In genomic region chr15:39854161-39854560, GRCh38 we compare ENCODE assay signal across 30 cellular contexts.
DNase-seq lines count a peak whose midpoint lies in the region; ATAC-seq and TF ChIP-seq lines count a peak whose summit lies in the region.
"Had no signal": no experiment of that assay in that cellular context is flagged by ENCODE, and none has a peak within 500 bp of the region (broad histone marks: within the 10 kb centered on the region; RNA-seq: fewer than 3 reads in every experiment).

No MANE protein-coding gene starts in this region.

- no peak overlapping the region for H2AFZ ChIP-seq in IMR-90 (replicated peaks; ENCODE audit: low read length, poor library complexity)

- ATAC-seq in IMR-90 (ENCODE audit: low read depth) (peak; percentile 21), upper lobe of right lung (no peak)
- ATAC-seq: HepG2; lower lobe of right lung; mucosa of descending colon; natural killer cell treated with Interleukin-12 subunit alpha and Interleukin-12 subunit beta and Interleukin-15 and Interleukin-18, amount 100 ng/mL, for 72 hours had no signal

- peak overlapping the region; percentile 4; the same call in 1 of the 2 replicates for H3K23ac ChIP-seq in IMR-90 (ENCODE audit: low read depth, low read length)

- dilution Hi-C loops in IMR-90 (cut with HindIII; ENCODE audit: low sequenced_read_pairs, unreplicated experiment) = no loop called here

- no peak overlapping the region; the same call in 1 of the 2 replicates for H3K4ac ChIP-seq in IMR-90 (ENCODE audit: low read depth, low read length)

- peaks cover 16% of the 10 kb centered on the region for H3K9me1 ChIP-seq in IMR-90 (ENCODE audit: insufficient read depth, low read length)

- TF ChIP-seq CTCF in IMR-90 (conservative IDR thresholded peaks at IDR 0.05; ENCODE audit: low read depth, low read length) (no peak), choroid plexus epithelial cell (conservative IDR thresholded peaks at IDR 0.05; ENCODE audit: low read depth, low read length) (no peak), upper lobe of right lung (IDR thresholded peaks at IDR 0.05) (no peak)

- H3K18ac ChIP-seq in IMR-90 (ENCODE audit: low read depth, low read length) = peak overlapping the region; percentile 68; the same call in 1 of the 2 replicates

- H3K56ac ChIP-seq in IMR-90 (ENCODE audit: extremely low read depth, insufficient read depth, low read length) = no peak overlapping the region

- H3K27me3 ChIP-seq in IMR-90 (ENCODE audit: control insufficient read depth, insufficient read depth, low read length) (no peaks in the 10 kb centered on the region), upper lobe of right lung (no peaks in the 10 kb centered on the region)
- H3K27me3 ChIP-seq: adrenal gland; BLaER1 treated with 17β-estradiol and CSF1 and Interleukin-3, amounts not matched to agents 10 nM and 100 nM; right atrium auricular region had no signal

- intact Hi-C loops in IMR-90 (cut with micrococcal nuclease) = no loop called here
- intact Hi-C loops in upper lobe of right lung (cut with DNase I) = no loop called here
- intact Hi-C loops in posterior vena cava (cut with DNase I) = no loop called here

- H3K9me3 ChIP-seq in IMR-90 (ENCODE audit: control insufficient read depth, insufficient read depth, low read length) (no peaks in the 10 kb centered on the region), upper lobe of right lung (no peaks in the 10 kb centered on the region)
- H3K9me3 ChIP-seq: adrenal gland, lower lobe of right lung, mucosa of descending colon, right atrium auricular region had no signal

- peak overlapping the region; percentile 30; the same call in 1 of the 2 replicates for H3K14ac ChIP-seq in IMR-90 (replicated peaks; ENCODE audit: low read depth, low read length)

- peaks cover 78% of the 10 kb centered on the region for H4K20me1 ChIP-seq in IMR-90 (ENCODE audit: insufficient read depth, low read length)

- no peak overlapping the region for H3K9ac ChIP-seq in IMR-90 (ENCODE audit: low read depth, low read length)
- H3K9ac ChIP-seq: BLaER1 treated with 17β-estradiol and CSF1 and Interleukin-3, amounts not matched to agents 10 nM and 100 nM had no signal

- no peak overlapping the region for H3K4me3 ChIP-seq in IMR-90 (ENCODE audit: insufficient read depth, low read depth, low read length)
- H3K4me3 ChIP-seq in choroid plexus epithelial cell (ENCODE audit: low read depth, low read length) = no peak overlapping the region
- no peak overlapping the region for H3K4me3 ChIP-seq in upper lobe of right lung
- H3K4me3 ChIP-seq: adrenal gland; BLaER1 treated with 17β-estradiol and CSF1 and Interleukin-3, amounts not matched to agents 10 nM and 100 nM; coronary artery; lower lobe of right lung; mucosa of descending colon; right atrium auricular region had no signal

- CTCF ChIA-PET in IMR-90 (lab: Yijun Ruan, JAX) = no interaction called here

- no peak overlapping the region for H4K8ac ChIP-seq in IMR-90 (ENCODE audit: low read depth in 2 of 2, low read length in 2 of 2)

- H2BK120ac ChIP-seq in IMR-90 (ENCODE audit: low read depth, low read length) = no peak overlapping the region

- H2BK15ac ChIP-seq in IMR-90 (ENCODE audit: low read depth, low read length) = no peak overlapping the region

- H4K5ac ChIP-seq in IMR-90 (ENCODE audit: low read depth, low read length) = peak overlapping the region; percentile 39; the same call in 1 of the 2 replicates

- POLR2A ChIA-PET in IMR-90 (lab: Charles Lee; ENCODE audit: unreplicated experiment) = interaction anchor here (0.6 kb wide), 1 partner anchor 178 kb away, joined by 5 read pairs; no protein-coding TSS in a partner anchor

- H3K4me1 ChIP-seq in IMR-90 (ENCODE audit: control insufficient read depth, insufficient read depth, low read length) = peaks cover 17% of the 10 kb centered on the region
- no peaks in the 10 kb centered on the region for H3K4me1 ChIP-seq in upper lobe of right lung
- H3K4me1 ChIP-seq: adrenal gland, lower lobe of right lung had no signal

- no peak overlapping the region for H2BK20ac ChIP-seq in IMR-90 (ENCODE audit: low read depth, low read length)

- peak overlapping the region; percentile 80 for H2BK5ac ChIP-seq in IMR-90 (ENCODE audit: low read depth, low read length, poor library complexity, severe bottlenecking)

- H3K79me1 ChIP-seq in IMR-90 (ENCODE audit: low read depth in 1 of 2, low read length in 2 of 2) = peaks cover 19 to 88% of the 10 kb centered on the region in 2 experiments

- no peak for TF ChIP-seq POLR2A in IMR-90 (IDR thresholded peaks at IDR 0.05; ENCODE audit: low read depth, low read length)

- H4K91ac ChIP-seq in IMR-90 (ENCODE audit: insufficient read depth, low read depth, low read length) = no peak overlapping the region

- H3K4me2 ChIP-seq in IMR-90 (ENCODE audit: low read depth, low read length) = peak overlapping the region; percentile 23; the same call in 1 of the 2 replicates

- in situ Hi-C loops in IMR-90 (cut with MboI; ENCODE audit: low sequenced_read_pairs) = no loop called here

- BruUV-seq in IMR-90 (replicated peaks; lab: Mats Ljungman, UMichigan) = no TSS peak

- H3K27ac ChIP-seq in IMR-90 (ENCODE audit: insufficient read depth, low read length) (peak overlapping the region; percentile 52; the same call in 1 of the 2 replicates), upper lobe of right lung (no peak overlapping the region)
- H3K27ac ChIP-seq: adrenal gland; BLaER1 treated with 17β-estradiol and CSF1 and Interleukin-3, amounts not matched to agents 10 nM and 100 nM; coronary artery; HL-60; lower lobe of right lung; right atrium auricular region; VCaP had no signal

- DNase-seq in EH (ENCODE audit: low read depth) (peak; percentile 59), IMR-90 (peak; percentile 60), choroid plexus epithelial cell (ENCODE audit: low read depth) (peak; percentile 61), iris pigment epithelial cell (ENCODE audit: low read depth) (peak; percentile 74), upper lobe of right lung (no peak), AG08396 (ENCODE audit: low spot score) (no peak), posterior vena cava (ENCODE audit: low spot score) (no peak), hepatic stellate cell (ENCODE audit: low spot score) (no peak)
- DNase-seq: ACHN; activated CD4-positive, alpha-beta T cell treated with anti-CD3 and anti-CD28 coated beads for 48 hours; activated CD8-positive, alpha-beta memory T cell treated with anti-CD3 and anti-CD28 coated beads for 24 hours; activated naive CD4-positive, alpha-beta T cell; activated T-cell treated with anti-CD3 and anti-CD28 coated beads, Interleukin-2, amount 50 U/mL, for 1 hour; adrenal gland; DMS53; lower lobe of right lung; mucosa of descending colon; NCI-H1048; NCI-H187; NCI-H2171; NCI-H524; SHP77 treated with DMSO at 0.1 percent for 48 hours; stimulated activated CD4-positive, alpha-beta T cell treated with anti-CD3 and anti-CD28 coated beads, Interleukin-2, amount 100 ng/mL, for 48 hours had no signal

- H2AK5ac ChIP-seq in IMR-90 (ENCODE audit: low read depth, low read length) = peak overlapping the region; percentile 36; the same call in 1 of the 2 replicates

- H2AK9ac ChIP-seq in IMR-90 (replicated peaks; ENCODE audit: low read depth, low read length, poor library complexity) = no peak overlapping the region

- H3K36me3 ChIP-seq in IMR-90 (ENCODE audit: control insufficient read depth, insufficient read depth, low read length) = no peaks in the 10 kb centered on the region
- H3K36me3 ChIP-seq in upper lobe of right lung = no peaks in the 10 kb centered on the region
- H3K36me3 ChIP-seq: adrenal gland, lower lobe of right lung, right atrium auricular region had no signal

- no peak for TF ChIP-seq RAD21 in IMR-90 (IDR thresholded peaks at IDR 0.05; ENCODE audit: low read length)

TF ChIP-seq in IMR-90, 13 proteins besides CTCF, POLR2A, EP300 and RAD21:
- TF ChIP-seq CEBPB (IDR thresholded peaks at IDR 0.05; ENCODE audit: low read depth, low read length) (peak; percentile 51; the same call in 1 of the 2 replicates), USF2 (IDR thresholded peaks at IDR 0.05; ENCODE audit: low read depth, low read length) (no peak), RCOR1 (IDR thresholded peaks at IDR 0.05; ENCODE audit: insufficient replicate concordance, low read length) (no peak)
- TF ChIP-seq, protein P1, sequence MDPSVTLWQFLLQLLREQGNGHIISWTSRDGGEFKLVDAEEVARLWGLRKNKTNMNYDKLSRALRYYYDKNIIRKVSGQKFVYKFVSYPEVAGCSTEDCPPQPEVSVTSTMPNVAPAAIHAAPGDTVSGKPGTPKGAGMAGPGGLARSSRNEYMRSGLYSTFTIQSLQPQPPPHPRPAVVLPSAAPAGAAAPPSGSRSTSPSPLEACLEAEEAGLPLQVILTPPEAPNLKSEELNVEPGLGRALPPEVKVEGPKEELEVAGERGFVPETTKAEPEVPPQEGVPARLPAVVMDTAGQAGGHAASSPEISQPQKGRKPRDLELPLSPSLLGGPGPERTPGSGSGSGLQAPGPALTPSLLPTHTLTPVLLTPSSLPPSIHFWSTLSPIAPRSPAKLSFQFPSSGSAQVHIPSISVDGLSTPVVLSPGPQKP (IDR thresholded peaks at IDR 0.05; ENCODE audit: borderline replicate concordance, low read depth, low read length) = no peak

Comparison
In these comparisons a context has a peak if more than half of its experiments do, and no peak if none do; other contexts are left out.
1. DNase-seq: peak in EH (single experiment), IMR-90 (single experiment), choroid plexus epithelial cell (single experiment) and iris pigment epithelial cell (single experiment); none in upper lobe of right lung (single experiment), AG08396 (single experiment), posterior vena cava (single experiment) and hepatic stellate cell (single experiment).